16 cellular contexts compared by ENCODE assay signal in the genomic region with DNA sequence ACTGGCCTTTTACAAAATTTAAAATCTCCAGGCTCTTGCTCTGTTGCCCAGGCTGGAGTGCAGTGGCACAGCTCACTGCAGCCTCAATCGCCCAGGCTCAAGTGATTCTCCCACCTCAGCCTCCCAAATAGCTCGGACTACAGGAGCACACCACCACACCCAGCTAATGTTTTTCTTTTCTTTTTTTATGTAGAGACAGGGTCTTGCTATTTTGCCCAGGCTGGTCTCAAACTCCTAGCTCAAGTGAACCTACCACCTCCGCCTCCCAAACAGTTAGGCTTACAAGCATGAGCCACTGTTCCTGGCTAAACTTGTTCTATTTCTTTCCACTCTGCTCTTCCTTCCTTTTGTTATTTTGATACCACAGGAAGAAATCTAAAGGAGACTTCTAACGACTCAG. TPM values are rescaled to one million over a fixed set of nuclear protein-coding genes. Genes with fewer than 3 reads are reported as not detected.
DNase-seq lines count a peak whose midpoint lies in the region; ATAC-seq and TF ChIP-seq lines count a peak whose summit lies in the region.
"Had no signal": no experiment of that assay in that cellular context is flagged by ENCODE, and none has a peak within 500 bp of the region (broad histone marks: within the 10 kb centered on the region; RNA-seq: fewer than 3 reads in every experiment).

No MANE protein-coding gene starts in this region.

- H3K27ac ChIP-seq in upper lobe of left lung, result no peak overlapping the region
- H3K27ac ChIP-seq: 22Rv1 had no signal

- H3K36me3 ChIP-seq in upper lobe of left lung, result peaks cover 0 to 7% (median 3%) of the 10 kb centered on the region in 4 donors

- peaks cover 0 to 8% (median 0%) of the 10 kb centered on the region in 4 donors for H3K4me1 ChIP-seq in upper lobe of left lung

- no peak overlapping the region for H3K4me3 Mint-ChIP-seq in activated T-cell treated with anti-CD3 and anti-CD28 coated beads, Interleukin-2, amount 50 U/mL, for 24 hours
- no peak overlapping the region for H3K4me3 Mint-ChIP-seq in central memory CD8-positive, alpha-beta T cell
- no peak overlapping the region for H3K4me3 Mint-ChIP-seq in stimulated activated naive B cell treated with anti-CD40 and anti-IgM and Interleukin-4, amounts not matched to agents 10 μg/mL and 1 μg/mL and 100 μg/mL, for 72 hours
- H3K4me3 Mint-ChIP-seq in activated CD4-positive, alpha-beta T cell treated with anti-CD3 and anti-CD28 coated beads for 36 hours, result no peak overlapping the region
- H3K4me3 Mint-ChIP-seq: CD4-positive, CD25-positive, alpha-beta regulatory T cell had no signal

- CTCF ChIA-PET in activated CD4-positive, alpha-beta T cell treated with anti-CD3 and anti-CD28 coated beads for 36 hours (lab: Charles Lee), result no interaction called here

- 87 to 96% methylated on average over 4 of the region's 4 CpGs for WGBS in upper lobe of left lung, 2 donors

- no peak for DNase-seq in activated T-cell treated with anti-CD3 and anti-CD28 coated beads, Interleukin-2, amount 50 U/mL, for 24 hours
- DNase-seq in activated T-cell treated with anti-CD3 and anti-CD28 coated beads, Interleukin-2, amount 50 U/mL, for 1 hour, result no peak
- no peak for DNase-seq in central memory CD8-positive, alpha-beta T cell (ENCODE audit: low spot score in 2 of 2)
- DNase-seq in iPS DF 4.7 (ENCODE audit: extremely low read depth, low spot score) (peak; percentile 14), upper lobe of left lung (no peak), MV-4-11 (lab: John Stamatoyannopoulos, UW) (no peak)
- DNase-seq in stimulated activated naive B cell treated with anti-CD40 and anti-IgM and Interleukin-4, amounts not matched to agents 10 μg/mL and 1 μg/mL and 100 μg/mL, for 72 hours, result no peak
- no peak for DNase-seq in activated CD4-positive, alpha-beta T cell treated with anti-CD3 and anti-CD28 coated beads for 36 hours
- DNase-seq: CD4-positive, CD25-positive, alpha-beta regulatory T cell; DMS53; GF-D8; H7 had no signal

- no peak overlapping the region for H3K4me3 ChIP-seq in upper lobe of left lung

- TF ChIP-seq POLR2A in upper lobe of left lung (IDR thresholded peaks at IDR 0.05), result no peak

- intact Hi-C loops in activated CD4-positive, alpha-beta T cell treated with anti-CD3 and anti-CD28 coated beads for 36 hours (cut with DNase I, micrococcal nuclease), result no loop called here

- H3K4me1 Mint-ChIP-seq in activated T-cell treated with anti-CD3 and anti-CD28 coated beads, Interleukin-2, amount 50 U/mL, for 24 hours (ENCODE audit: low read depth), result peaks cover 15% of the 10 kb centered on the region
- H3K4me1 Mint-ChIP-seq in central memory CD8-positive, alpha-beta T cell, result peaks cover 21% of the 10 kb centered on the region
- H3K4me1 Mint-ChIP-seq in stimulated activated naive B cell treated with anti-CD40 and anti-IgM and Interleukin-4, amounts not matched to agents 10 μg/mL and 1 μg/mL and 100 μg/mL, for 72 hours, result peaks cover 0 to 2% of the 10 kb centered on the region in 2 donors
- peaks cover 3% of the 10 kb centered on the region for H3K4me1 Mint-ChIP-seq in activated CD4-positive, alpha-beta T cell treated with anti-CD3 and anti-CD28 coated beads for 36 hours

- peaks cover 25% of the 10 kb centered on the region for H3K36me3 Mint-ChIP-seq in activated T-cell treated with anti-CD3 and anti-CD28 coated beads, Interleukin-2, amount 50 U/mL, for 24 hours (ENCODE audit: low read depth)
- H3K36me3 Mint-ChIP-seq in central memory CD8-positive, alpha-beta T cell (ENCODE audit: insufficient read depth), result peaks cover 4% of the 10 kb centered on the region
- H3K36me3 Mint-ChIP-seq in stimulated activated naive B cell treated with anti-CD40 and anti-IgM and Interleukin-4, amounts not matched to agents 10 μg/mL and 1 μg/mL and 100 μg/mL, for 72 hours, result peaks cover 21 to 37% of the 10 kb centered on the region in 2 donors
- H3K36me3 Mint-ChIP-seq in activated CD4-positive, alpha-beta T cell treated with anti-CD3 and anti-CD28 coated beads for 36 hours (ENCODE audit: low read depth), result peaks cover 1% of the 10 kb centered on the region

- no peaks in the 10 kb centered on the region for H3K27me3 ChIP-seq in upper lobe of left lung

- ATAC-seq in central memory CD8-positive, alpha-beta T cell (replicated peaks; ENCODE audit: extremely low read depth, poor library complexity, severe bottlenecking), result no peak
- no peak for ATAC-seq in stimulated activated naive B cell treated with anti-CD40 and anti-IgM and Interleukin-4, amounts not matched to agents 10 μg/mL and 1 μg/mL and 100 μg/mL, for 72 hours (replicated peaks)
- no peak for ATAC-seq in upper lobe of left lung (ENCODE audit: low FRiP score in 2 of 2)
- no peak for ATAC-seq in activated CD4-positive, alpha-beta T cell treated with anti-CD3 and anti-CD28 coated beads for 36 hours
- ATAC-seq: HepG2 had no signal

- no peaks in the 10 kb centered on the region for H3K9me3 Mint-ChIP-seq in activated T-cell treated with anti-CD3 and anti-CD28 coated beads, Interleukin-2, amount 50 U/mL, for 24 hours
- H3K9me3 Mint-ChIP-seq in central memory CD8-positive, alpha-beta T cell, result no peaks in the 10 kb centered on the region
- no peaks in the 10 kb centered on the region for H3K9me3 Mint-ChIP-seq in stimulated activated naive B cell treated with anti-CD40 and anti-IgM and Interleukin-4, amounts not matched to agents 10 μg/mL and 1 μg/mL and 100 μg/mL, for 72 hours
- no peaks in the 10 kb centered on the region for H3K9me3 Mint-ChIP-seq in activated CD4-positive, alpha-beta T cell treated with anti-CD3 and anti-CD28 coated beads for 36 hours (ENCODE audit: low read depth)
- H3K9me3 Mint-ChIP-seq: CD4-positive, CD25-positive, alpha-beta regulatory T cell had no signal

- POLR2A ChIA-PET in activated CD4-positive, alpha-beta T cell treated with anti-CD3 and anti-CD28 coated beads for 36 hours (lab: Charles Lee), result no interaction called here

- TF ChIP-seq EP300 in upper lobe of left lung (IDR thresholded peaks at IDR 0.05), result no peak

- peak overlapping the region; percentile 0 for H3K27ac Mint-ChIP-seq in activated T-cell treated with anti-CD3 and anti-CD28 coated beads, Interleukin-2, amount 50 U/mL, for 24 hours
- H3K27ac Mint-ChIP-seq in central memory CD8-positive, alpha-beta T cell (ENCODE audit: low read depth), result peak overlapping the region; percentile 14
- peak overlapping the region; percentile 1 for H3K27ac Mint-ChIP-seq in stimulated activated naive B cell treated with anti-CD40 and anti-IgM and Interleukin-4, amounts not matched to agents 10 μg/mL and 1 μg/mL and 100 μg/mL, for 72 hours
- no peak overlapping the region for H3K27ac Mint-ChIP-seq in activated CD4-positive, alpha-beta T cell treated with anti-CD3 and anti-CD28 coated beads for 36 hours

- TF ChIP-seq CTCF in upper lobe of left lung (IDR thresholded peaks at IDR 0.05), result no peak

- no peaks in the 10 kb centered on the region for H3K9me3 ChIP-seq in upper lobe of left lung

- no peaks in the 10 kb centered on the region for H3K27me3 Mint-ChIP-seq in activated T-cell treated with anti-CD3 and anti-CD28 coated beads, Interleukin-2, amount 50 U/mL, for 24 hours
- no peaks in the 10 kb centered on the region for H3K27me3 Mint-ChIP-seq in central memory CD8-positive, alpha-beta T cell
- no peaks in the 10 kb centered on the region for H3K27me3 Mint-ChIP-seq in stimulated activated naive B cell treated with anti-CD40 and anti-IgM and Interleukin-4, amounts not matched to agents 10 μg/mL and 1 μg/mL and 100 μg/mL, for 72 hours
- H3K27me3 Mint-ChIP-seq in activated CD4-positive, alpha-beta T cell treated with anti-CD3 and anti-CD28 coated beads for 36 hours, result no peaks in the 10 kb centered on the region
- H3K27me3 Mint-ChIP-seq: CD4-positive, CD25-positive, alpha-beta regulatory T cell had no signal

RNA-seq across cellular contexts. Expression of a gene that starts 15.2 kb away (rescaled TPM):
- 10 to 100 TPM in 5 of 6 donors, 1 to 10 TPM in 1; 9.4 to 29.7 (median 22.8) TPM for total RNA-seq in upper lobe of left lung
- total RNA-seq in activated CD4-positive, alpha-beta T cell treated with anti-CD3 and anti-CD28 coated beads for 36 hours, result 1 to 10 TPM; 7.5 to 8.2 TPM

RNA-seq across cellular contexts. Expression of a gene that starts 42.2 kb away (rescaled TPM):
- total RNA-seq in upper lobe of left lung, result 10 to 100 TPM in 5 of 6 donors, 1 to 10 TPM in 1; 9.4 to 24.0 (median 22.4) TPM
- total RNA-seq in activated CD4-positive, alpha-beta T cell treated with anti-CD3 and anti-CD28 coated beads for 36 hours, result 10 to 100 TPM; 56.1 to 68.9 TPM

RNA-seq across cellular contexts. Expression of a gene that starts 50.3 kb away (rescaled TPM):
- total RNA-seq in upper lobe of left lung, result under 1 TPM in 2 of 6 donors, not detected in 4; 0.17 to 0.39 TPM
- under 1 TPM; 0.09 to 0.11 TPM for total RNA-seq in activated CD4-positive, alpha-beta T cell treated with anti-CD3 and anti-CD28 coated beads for 36 hours
- total RNA-seq: A673; CD4-positive, CD25-positive, alpha-beta regulatory T cell; HT-29 had no signal
